In the genomic region with DNA sequence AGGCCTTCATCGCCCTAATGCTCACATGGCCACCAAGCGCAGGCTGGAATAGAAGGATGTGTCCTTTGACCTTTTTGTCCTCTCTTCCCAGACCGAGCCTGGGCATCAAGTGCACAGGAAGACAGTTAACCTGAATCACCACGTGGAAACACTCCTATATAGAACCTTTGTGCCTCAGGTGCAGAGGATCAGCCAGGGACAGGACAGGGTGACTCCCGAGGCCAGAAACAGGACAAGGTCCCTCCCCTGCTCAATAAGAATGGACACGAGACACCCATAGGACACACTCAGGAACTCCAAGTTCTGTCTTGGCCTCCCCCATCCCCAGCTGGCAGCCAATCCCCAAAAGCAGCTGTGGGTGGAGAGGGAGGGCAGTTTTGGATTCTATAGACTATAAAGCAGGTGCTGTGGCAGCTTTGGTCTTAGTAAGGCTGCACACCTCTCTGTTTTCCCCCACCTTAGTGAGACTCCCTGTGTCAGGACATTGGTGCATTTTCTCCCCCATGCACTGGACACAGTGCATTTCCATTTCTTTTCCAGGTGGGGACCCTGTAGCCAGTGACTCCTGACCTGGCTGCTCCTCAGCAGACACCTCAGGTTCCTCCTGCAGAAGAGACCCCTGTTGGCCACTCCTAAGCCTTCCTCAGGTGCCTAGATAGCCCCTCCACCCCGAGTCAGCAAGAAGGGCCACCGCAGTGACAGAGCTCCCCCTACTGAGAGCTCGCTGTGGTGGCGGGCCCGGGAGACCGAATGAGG, we compare ENCODE assay signal across 8 cellular contexts. TPM values are rescaled to one million over a fixed set of nuclear protein-coding genes. Genes with fewer than 3 reads are reported as not detected.
DNase-seq lines count a peak whose midpoint lies in the region; ATAC-seq and TF ChIP-seq lines count a peak whose summit lies in the region.

No MANE protein-coding gene starts in this region.

- H3K4me1 ChIP-seq in mesendoderm (ENCODE audit: control insufficient read depth, low read depth, low read length) = no peaks in the 10 kb centered on the region
- H3K4me1 ChIP-seq in suprapubic skin = peaks cover 40% of the 10 kb centered on the region

- H3K27ac Mint-ChIP-seq in chondrocyte (ENCODE audit: unreplicated experiment) = no peak overlapping the region

- TF ChIP-seq EP300 in suprapubic skin (IDR thresholded peaks at IDR 0.05) = no peak

- H3K79me1 ChIP-seq in mesendoderm (ENCODE audit: low read length) = no peaks in the 10 kb centered on the region

- no peak overlapping the region for H2BK120ac ChIP-seq in mesendoderm (ENCODE audit: low read depth, low read length)

- no peak overlapping the region for H4K8ac ChIP-seq in mesendoderm (ENCODE audit: low read depth, low read length)

- H2BK5ac ChIP-seq in mesendoderm (ENCODE audit: low read length) = no peak overlapping the region

- no peak overlapping the region for H3K23ac ChIP-seq in mesendoderm (ENCODE audit: low read length)

- H3K4me3 Mint-ChIP-seq in chondrocyte (ENCODE audit: unreplicated experiment) = no peak overlapping the region

- ATAC-seq in HG02763 (IDR thresholded peaks at IDR 0.05; ENCODE audit: unreplicated experiment) = peak; percentile 75

- H3K27me3 ChIP-seq in mesendoderm (ENCODE audit: insufficient read depth, low read length, poor library complexity) = no peaks in the 10 kb centered on the region
- H3K27me3 ChIP-seq in suprapubic skin = no peaks in the 10 kb centered on the region

- DNase-seq in GM13976 (ENCODE audit: low spot score) = peak; percentile 62
- DNase-seq in NCI-H146 (lab: John Stamatoyannopoulos, UW) = peak; percentile 79
- DNase-seq in chondrocyte (ENCODE audit: low spot score) = no peak
- peak; percentile 90 for DNase-seq in mesendoderm
- no peak for DNase-seq in suprapubic skin (ENCODE audit: low spot score in 2 of 2)

- H3K4me1 Mint-ChIP-seq in chondrocyte (ENCODE audit: low read depth) = peaks cover 2% of the 10 kb centered on the region

- no peak overlapping the region for H3K4me2 ChIP-seq in mesendoderm (ENCODE audit: low read length)

- no peak overlapping the region for H3K4ac ChIP-seq in mesendoderm (ENCODE audit: low read depth, low read length)

- no peaks in the 10 kb centered on the region for H3K9me3 Mint-ChIP-seq in chondrocyte (ENCODE audit: low read depth)

- H3K9ac ChIP-seq in mesendoderm (ENCODE audit: low read length) = no peak overlapping the region

- TF ChIP-seq CTCF in 22Rv1 (IDR thresholded peaks at IDR 0.05) (peak; percentile 92), GM13976 (IDR thresholded peaks at IDR 0.05; ENCODE audit: borderline replicate concordance, control extremely low read depth, extremely low read depth, insufficient read depth, missing control alignments) (peak; percentile 92), WI38 (IDR thresholded peaks at IDR 0.05; ENCODE audit: low read depth, low read length) (peak; percentile 79), chondrocyte (IDR thresholded peaks at IDR 0.05) (peak; percentile 80), suprapubic skin (IDR thresholded peaks at IDR 0.05) (peak; percentile 30 to 41)

- no CpG with 5 or more reads among the region's 12 CpGs for WGBS in mesendoderm (ENCODE audit: extremely low coverage, insufficient coverage, low lambda C conversion rate)
- 46% methylated on average over 9 of the region's 12 CpGs for WGBS in suprapubic skin

- H3K36me3 Mint-ChIP-seq in chondrocyte (ENCODE audit: low read depth) = no peaks in the 10 kb centered on the region

- peaks cover 23% of the 10 kb centered on the region for H3K27me3 Mint-ChIP-seq in chondrocyte (ENCODE audit: low read depth)

- no peaks in the 10 kb centered on the region for H3K79me2 ChIP-seq in mesendoderm (ENCODE audit: control insufficient read depth, insufficient read depth, low read length)

- no peak for TF ChIP-seq POLR2A in suprapubic skin (IDR thresholded peaks at IDR 0.05)

- in situ Hi-C loops in GM13976 (cut with MboI; ENCODE audit: low sequenced_read_pairs, unreplicated experiment) = loop anchor here (5.0 kb wide), 1 partner anchor 50 kb away; no protein-coding TSS in a partner anchor

- H3K56ac ChIP-seq in mesendoderm (ENCODE audit: low read length) = no peak overlapping the region

- H2AK5ac ChIP-seq in mesendoderm (ENCODE audit: low read length) = no peak overlapping the region

- no peak overlapping the region for H3K18ac ChIP-seq in mesendoderm (ENCODE audit: low read length)

- H3K4me3 ChIP-seq in WI38 (ENCODE audit: low read depth, low read length) = no peak overlapping the region
- H3K4me3 ChIP-seq in mesendoderm (ENCODE audit: low read length) = no peak overlapping the region
- no peak overlapping the region for H3K4me3 ChIP-seq in suprapubic skin

- H3K36me3 ChIP-seq in mesendoderm (ENCODE audit: control insufficient read depth, insufficient read depth, low read length) (no peaks in the 10 kb centered on the region), suprapubic skin (no peaks in the 10 kb centered on the region)

- H3K27ac ChIP-seq in 22Rv1 (no peak overlapping the region), mesendoderm (ENCODE audit: low read depth, low read length) (no peak overlapping the region), suprapubic skin (no peak overlapping the region)

- H4K5ac ChIP-seq in mesendoderm (ENCODE audit: low read length) = no peak overlapping the region

- H2BK15ac ChIP-seq in mesendoderm (replicated peaks; ENCODE audit: low read depth) = no peak overlapping the region

- no peaks in the 10 kb centered on the region for H3K9me3 ChIP-seq in suprapubic skin

RNA-seq across cellular contexts. Expression of gene POU2AF1, which starts 43.6 kb away (rescaled TPM):
- total RNA-seq in chondrocyte (not detected in 3 replicates), suprapubic skin (not detected)
- 0.07 TPM for polyA plus RNA-seq in mesendoderm (2013, experiment 1 of 2)
- 0.11 TPM for polyA plus RNA-seq in mesendoderm (2013, experiment 2 of 2)

Comparison
In these comparisons a context has a peak if more than half of its experiments do, and no peak if none do; other contexts are left out.
1. CTCF ChIP-seq: peak in every context shown above with its lines; median percentile 92 in 22Rv1; 92 in GM13976; 80 in chondrocyte; 79 in WI38; 36 in suprapubic skin.
2. DNase-seq: peak in GM13976 (single experiment), NCI-H146 (single experiment) and mesendoderm (single experiment); none in chondrocyte (single experiment) and suprapubic skin (0 of 2).